27 cellular contexts compared by ENCODE assay signal in the genomic region with DNA sequence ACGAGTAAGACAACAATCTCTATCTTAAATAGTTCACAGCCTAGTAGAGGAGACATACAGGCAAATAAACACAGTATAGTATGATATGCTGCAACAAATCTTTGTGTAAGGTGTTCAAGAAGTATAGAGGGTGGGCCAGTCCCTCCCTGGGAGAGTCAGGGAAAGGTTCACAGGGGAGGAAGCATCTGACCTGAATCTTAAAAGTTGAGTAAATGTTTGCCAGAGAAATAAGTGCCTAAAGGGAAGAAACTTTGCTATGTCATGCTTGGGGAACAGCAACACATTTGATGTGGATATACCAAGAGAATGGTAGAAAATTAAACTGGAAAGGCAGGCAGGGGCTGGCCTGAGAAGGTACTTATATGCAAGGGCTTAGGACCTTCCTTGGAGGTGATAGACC.
"Had no signal": no experiment of that assay in that cellular context is flagged by ENCODE, and none has a peak within 500 bp of the region (broad histone marks: within the 10 kb centered on the region; RNA-seq: fewer than 3 reads in every experiment).

No MANE protein-coding gene starts in this region.

- H3K4me1 ChIP-seq: SJCRH30 had no signal

- H3K4me3 ChIP-seq: Peyer's patch, SJCRH30 had no signal

- DNase-seq: activated CD4-positive, alpha-beta memory T cell treated with anti-CD3 and anti-CD28 coated beads, Interleukin-2, amount 10 ng/mL, durations not matched to agents 7 days and 5 days; activated CD4-positive, alpha-beta T cell treated with anti-CD3 and anti-CD28 coated beads for 36 hours; activated CD4-positive, alpha-beta T cell treated with anti-CD3 and anti-CD28 coated beads, Interleukin-2, amount 50 U/mL, for 1 hour; activated CD4-positive, CD25-positive, alpha-beta regulatory T cell; activated gamma-delta T cell; activated naive CD4-positive, alpha-beta T cell treated with anti-CD3 and anti-CD28 coated beads, Interleukin-2, amount 10 ng/mL, durations not matched to agents 7 days and 5 days; activated naive CD8-positive, alpha-beta T cell treated with anti-CD3 and anti-CD28 coated beads for 36 hours; activated T-cell treated with anti-CD3 and anti-CD28 coated beads for 4 hours; activated T-cell treated with anti-CD3 and anti-CD28 coated beads, Interleukin-2, amount 50 U/mL, for 48 hours; brain microvascular endothelial cell; KG1; NCI-H1048; NCI-H146; NCI-H2029; NCI-H2107; NCI-H2171 treated with DMSO at 0.1 percent for 48 hours; NCI-H226; NCI-H526; NCI-H82; Peyer's patch; Right ventricle myocardium superior; SJCRH30; SK-N-SH; T-helper 1 cell had no signal

- ATAC-seq: activated CD4-positive, alpha-beta T cell treated with anti-CD3 and anti-CD28 coated beads for 36 hours; activated T-helper 17 cell treated with anti-CD3 and anti-CD28 coated beads, Interleukin-2, amount 50 U/mL, for 72 hours had no signal

- H3K27me3 ChIP-seq: brain microvascular endothelial cell, Peyer's patch, SJCRH30 had no signal

- H3K36me3 ChIP-seq: brain microvascular endothelial cell, Peyer's patch, SJCRH30 had no signal

- H3K27ac ChIP-seq: brain microvascular endothelial cell, Peyer's patch, RWPE1, SJCRH30, VCaP had no signal

- H3K9me3 ChIP-seq: Peyer's patch, SJCRH30, SK-N-SH had no signal
